28 cellular contexts compared by ENCODE assay signal in genomic region chr1:115219937-115220336, GRCh38.
A peak's percentile ranks its signal among the peaks of the same experiment; 100 is the strongest.
DNase-seq lines count a peak whose midpoint lies in the region; ATAC-seq, FAIRE-seq and TF ChIP-seq lines count a peak whose summit lies in the region.
"Had no signal": no experiment of that assay in that cellular context is flagged by ENCODE, and none has a peak within 500 bp of the region (broad histone marks: within the 10 kb centered on the region; RNA-seq: fewer than 3 reads in every experiment).

No MANE protein-coding gene starts in this region.

- peak; percentile 86 for ATAC-seq in Right ventricle myocardium inferior
- peak; percentile 81 for ATAC-seq in Right ventricle myocardium superior (ENCODE audit: poor library complexity)
- peak; percentile 33 for ATAC-seq in omental fat pad (ENCODE audit: low FRiP score)
- no peak for ATAC-seq in GM18505 (IDR thresholded peaks at IDR 0.05; ENCODE audit: unreplicated experiment)
- ATAC-seq: activated CD4-positive, CD25-positive, alpha-beta regulatory T cell treated with anti-CD3 and anti-CD28 coated beads, Interleukin-2, amount 50 U/mL, for 24 hours had no signal

- TF ChIP-seq CTCF in omental fat pad (IDR thresholded peaks at IDR 0.05) = no peak

- DNase-seq in Right ventricle myocardium inferior (ENCODE audit: missing footprints) (peak; percentile 68), cardiac septum (ENCODE audit: low spot score) (no peak), Right ventricle myocardium superior (peak; percentile 78), omental fat pad (ENCODE audit: low spot score) (no peak), SIG-M5 treated with dmso at 0.1 percent for 504 hours (lab: John Stamatoyannopoulos, UW; ENCODE audit: unreplicated experiment) (no peak), mesenteric fat pad (ENCODE audit: low spot score) (no peak), frontal cortex (ENCODE audit: low spot score in 2 of 2) (no peak)
- DNase-seq: activated CD4-positive, alpha-beta T cell treated with anti-CD3 and anti-CD28 coated beads, Interleukin-2, amount 50 U/mL, for 4 hours; activated CD8-positive, alpha-beta memory T cell treated with anti-CD3 and anti-CD28 coated beads, Interleukin-2, amount 50 U/mL, for 48 hours; activated naive CD4-positive, alpha-beta T cell treated with Interleukin-2 at 50 U/mL for 16 hours; dermis blood vessel endothelial cell; DMS79; endodermal cell; GOT3; immature natural killer cell; Karpas-422; NCI-H1417; NCI-H2029; NCI-H524 treated with DMSO at 0.1 percent for 48 hours; OCI-M1; SK-N-SH; stimulated activated CD4-positive, alpha-beta T cell treated with anti-CD3 and anti-CD28 coated beads, Interleukin-15, amount 100 ng/mL, for 24 hours; stimulated activated CD4-positive, alpha-beta T cell treated with anti-CD3 and anti-CD28 coated beads, Interleukin-4, amount 100 ng/mL, for 4 hours; transverse colon had no signal

- FAIRE-seq in frontal cortex (lab: Jason Lieb, UNC) = no peak
- FAIRE-seq: G401.6, TTC549 had no signal

- TF ChIP-seq POLR2A in GM18505 (IDR thresholded peaks at IDR 0.05; ENCODE audit: borderline replicate concordance, extremely low read depth, insufficient read depth, insufficient read length) = no peak

- intact Hi-C loops in Right ventricle myocardium inferior (cut with DNase I) = loop anchor here (5.0 to 10.0 kb wide), 2 partner anchors 47 to 115 kb away; partner anchors contain the start of gene NGF
- intact Hi-C loops in cardiac septum (cut with DNase I) = no loop called here
- intact Hi-C loops in Right ventricle myocardium superior (cut with DNase I) = no loop called here

Comparison
In these comparisons a context has a peak if more than half of its experiments do, and no peak if none do; other contexts are left out.
1. DNase-seq: peak in Right ventricle myocardium inferior (single experiment) and Right ventricle myocardium superior (single experiment); none in cardiac septum (single experiment), omental fat pad (single experiment), SIG-M5 treated with dmso at 0.1 percent for 504 hours (single experiment), mesenteric fat pad (single experiment) and frontal cortex (0 of 2).